ENCODE assay signal across 12 cellular contexts in the genomic region with DNA sequence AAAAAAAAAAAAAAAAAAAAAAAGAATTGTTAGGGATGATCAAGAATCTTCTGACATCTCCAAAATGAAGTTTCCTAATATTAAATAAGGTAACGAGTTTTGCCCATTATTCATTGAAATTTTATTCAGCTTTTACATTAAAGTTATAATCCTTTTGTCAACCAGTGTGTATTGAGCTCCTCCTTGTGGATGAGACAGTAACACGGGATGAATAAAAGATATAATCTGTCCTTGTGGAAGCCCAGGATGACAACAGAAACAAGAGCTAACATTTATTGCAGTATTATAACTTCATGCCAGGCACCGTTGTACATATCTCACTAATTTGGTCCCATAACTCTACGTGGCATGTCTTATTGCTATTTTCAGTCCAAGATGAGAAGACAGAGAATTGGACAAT. TPM values are rescaled to one million over a fixed set of nuclear protein-coding genes. Genes with fewer than 3 reads are reported as not detected.
DNase-seq lines count a peak whose midpoint lies in the region; ATAC-seq and TF ChIP-seq lines count a peak whose summit lies in the region.
"Had no signal": no experiment of that assay in that cellular context is flagged by ENCODE, and none has a peak within 500 bp of the region (broad histone marks: within the 10 kb centered on the region; RNA-seq: fewer than 3 reads in every experiment).

No MANE protein-coding gene starts in this region.

- no peak for ATAC-seq in GM19455 (IDR thresholded peaks at IDR 0.05; ENCODE audit: unreplicated experiment)
- ATAC-seq: gastrocnemius medialis, K562 had no signal

- no peak for TF ChIP-seq CTCF in tibial artery (IDR thresholded peaks at IDR 0.05)

- H3K4me1 ChIP-seq in tibial artery = no peaks in the 10 kb centered on the region
- H3K4me1 ChIP-seq: gastrocnemius medialis had no signal

- H3K4me3 ChIP-seq in tibial artery = no peak overlapping the region
- H3K4me3 ChIP-seq: gastrocnemius medialis, K562 had no signal

- no peaks in the 10 kb centered on the region for H3K27me3 ChIP-seq in tibial artery
- H3K27me3 ChIP-seq: gastrocnemius medialis had no signal

- no peaks in the 10 kb centered on the region for H3K9me3 ChIP-seq in tibial artery
- H3K9me3 ChIP-seq: gastrocnemius medialis had no signal

- no peaks in the 10 kb centered on the region for H3K36me3 ChIP-seq in tibial artery
- H3K36me3 ChIP-seq: gastrocnemius medialis had no signal

- H3K27ac ChIP-seq in tibial artery = no peak overlapping the region
- H3K27ac ChIP-seq: gastrocnemius medialis had no signal

- DNase-seq in SKM-1 treated with dmso at 0.1 percent for 144 hours (lab: John Stamatoyannopoulos, UW; ENCODE audit: unreplicated experiment) = peak; percentile 11
- DNase-seq in SKM-1 (lab: John Stamatoyannopoulos, UW; ENCODE audit: unreplicated experiment) = no peak
- DNase-seq in RPMI7951 (ENCODE audit: low read depth) = peak; percentile 29
- peak; percentile 42 for DNase-seq in fibroblast of peridontal ligament (ENCODE audit: extremely low read depth)
- DNase-seq in stromal cell of bone marrow (ENCODE audit: low read depth) = peak; percentile 46
- no peak for DNase-seq in tibial artery
- DNase-seq in activated naive CD4-positive, alpha-beta T cell (lab: John Stamatoyannopoulos, UW) = no peak
- DNase-seq: activated naive CD8-positive, alpha-beta T cell treated with anti-CD3 and anti-CD28 coated beads for 36 hours; CD8-positive, alpha-beta memory T cell; gastrocnemius medialis had no signal

- intact Hi-C loops in tibial artery (cut with DNase I; ENCODE audit: low total_unique reads) = no loop called here

RNA-seq across cellular contexts. Expression of a gene that starts 33.4 kb away (rescaled TPM):
- total RNA-seq in RPMI7951 (2014; rRNA removed; shearing (Covaris generic)) = 10.0 and 13.1 TPM in 2 replicates
- total RNA-seq: activated naive CD8-positive, alpha-beta T cell treated with anti-CD3 and anti-CD28 coated beads for 36 hours; CD8-positive, alpha-beta memory T cell; gastrocnemius medialis; K562 had no signal

RNA-seq across cellular contexts. Expression of a gene that starts 39.0 kb away (rescaled TPM):
- not detected in 2 replicates for total RNA-seq in RPMI7951 (2014; rRNA removed; shearing (Covaris generic))
- total RNA-seq: activated naive CD8-positive, alpha-beta T cell treated with anti-CD3 and anti-CD28 coated beads for 36 hours; CD8-positive, alpha-beta memory T cell; gastrocnemius medialis; K562 had no signal

Comparison
In these comparisons a context has a peak if more than half of its experiments do, and no peak if none do; other contexts are left out.
1. DNase-seq: peak in SKM-1 treated with dmso at 0.1 percent for 144 hours (single experiment), RPMI7951 (single experiment), fibroblast of peridontal ligament (single experiment) and stromal cell of bone marrow (single experiment); none in SKM-1 (single experiment), tibial artery (0 of 2) and activated naive CD4-positive, alpha-beta T cell (0 of 4).